Comparison of ENCODE assay signal across 12 cellular contexts in the genomic region with DNA sequence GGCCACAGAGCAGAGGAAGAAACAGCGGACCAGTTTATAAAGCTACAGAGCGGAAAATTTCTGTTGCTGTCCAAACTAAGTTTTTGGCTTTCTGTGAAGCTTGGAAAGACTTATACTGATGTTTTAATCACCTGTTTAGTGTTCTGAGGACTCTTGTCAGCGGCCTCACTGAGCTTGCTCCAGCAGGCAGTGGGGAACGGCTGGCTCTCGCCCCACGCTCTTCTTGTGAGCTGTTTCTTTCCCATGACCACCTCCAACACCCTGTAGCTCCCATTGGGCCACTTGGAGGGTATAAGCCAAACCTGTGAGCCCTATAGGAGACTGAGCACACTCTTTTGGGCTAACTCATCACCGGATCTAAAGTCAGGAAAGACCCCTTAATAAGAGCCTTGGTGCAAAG.
"Had no signal": no experiment of that assay in that cellular context is flagged by ENCODE, and none has a peak within 500 bp of the region (broad histone marks: within the 10 kb centered on the region; RNA-seq: fewer than 3 reads in every experiment).

No MANE protein-coding gene starts in this region.

- H3K4me3 Mint-ChIP-seq: activated naive CD8-positive, alpha-beta T cell treated with anti-CD3 and anti-CD28 coated beads for 36 hours; natural killer cell treated with Interleukin-12 subunit alpha and Interleukin-12 subunit beta and Interleukin-15 and Interleukin-18, amount 100 ng/mL, for 72 hours; stimulated activated naive CD8-positive, alpha-beta T cell treated with anti-CD3 and anti-CD28 coated beads, Interleukin-15, amount 100 ng/mL, for 72 hours had no signal

- H3K4me3 ChIP-seq: heart right ventricle, tibial artery had no signal

- H3K27me3 ChIP-seq: heart right ventricle, tibial artery had no signal

- ATAC-seq: activated CD4-positive, CD25-positive, alpha-beta regulatory T cell treated with anti-CD3 and anti-CD28 coated beads, Interleukin-2, amount 50 U/mL, for 24 hours; heart right ventricle; left lobe of liver; natural killer cell treated with Interleukin-12 subunit alpha and Interleukin-12 subunit beta and Interleukin-15 and Interleukin-18, amount 100 ng/mL, for 72 hours; stimulated activated naive CD8-positive, alpha-beta T cell treated with anti-CD3 and anti-CD28 coated beads, Interleukin-15, amount 100 ng/mL, for 72 hours had no signal

- H3K9me3 ChIP-seq: heart right ventricle, tibial artery had no signal

- DNase-seq: activated gamma-delta T cell treated with Interleukin-2 at 50 U/mL for 16 hours; activated naive CD8-positive, alpha-beta T cell treated with anti-CD3 and anti-CD28 coated beads for 36 hours; activated T-cell treated with anti-CD3 and anti-CD28 coated beads, Interleukin-2, amount 50 U/mL, for 1 hour; heart right ventricle; stimulated activated CD4-positive, alpha-beta T cell treated with anti-CD3 and anti-CD28 coated beads, Interleukin-15, amount 100 ng/mL, for 24 hours; stimulated activated CD4-positive, alpha-beta T cell treated with anti-CD3 and anti-CD28 coated beads, Interleukin-4, amount 100 ng/mL, for 24 hours; stimulated activated naive CD8-positive, alpha-beta T cell treated with anti-CD3 and anti-CD28 coated beads, Interleukin-15, amount 100 ng/mL, for 72 hours; T-helper 2 cell had no signal

- H3K27ac ChIP-seq: tibial artery had no signal

- H3K27ac Mint-ChIP-seq: activated naive CD8-positive, alpha-beta T cell treated with anti-CD3 and anti-CD28 coated beads for 36 hours had no signal

- H3K27me3 Mint-ChIP-seq: activated naive CD8-positive, alpha-beta T cell treated with anti-CD3 and anti-CD28 coated beads for 36 hours; natural killer cell treated with Interleukin-12 subunit alpha and Interleukin-12 subunit beta and Interleukin-15 and Interleukin-18, amount 100 ng/mL, for 72 hours; stimulated activated naive CD8-positive, alpha-beta T cell treated with anti-CD3 and anti-CD28 coated beads, Interleukin-15, amount 100 ng/mL, for 72 hours had no signal

- H3K36me3 ChIP-seq: heart right ventricle, tibial artery had no signal

- H3K9me3 Mint-ChIP-seq: activated naive CD8-positive, alpha-beta T cell treated with anti-CD3 and anti-CD28 coated beads for 36 hours; natural killer cell treated with Interleukin-12 subunit alpha and Interleukin-12 subunit beta and Interleukin-15 and Interleukin-18, amount 100 ng/mL, for 72 hours; stimulated activated naive CD8-positive, alpha-beta T cell treated with anti-CD3 and anti-CD28 coated beads, Interleukin-15, amount 100 ng/mL, for 72 hours had no signal

- H3K36me3 Mint-ChIP-seq: natural killer cell treated with Interleukin-12 subunit alpha and Interleukin-12 subunit beta and Interleukin-15 and Interleukin-18, amount 100 ng/mL, for 72 hours had no signal
